In genomic region chr11:111446404-111447152, GRCh38 we compare ENCODE assay signal across 8 cellular contexts.
DNase-seq lines count a peak whose midpoint lies in the region; ATAC-seq and TF ChIP-seq lines count a peak whose summit lies in the region.

No MANE protein-coding gene starts in this region.

- DNase-seq in CD8-positive, alpha-beta T cell: peak; percentile 42 to 82 (median 69)
- peak; percentile 99 for DNase-seq in NCI-H526 treated with DMSO at 0.1 percent for 48 hours (lab: John Stamatoyannopoulos, UW)
- peak; percentile 62 for DNase-seq in activated CD4-positive, alpha-beta T cell treated with anti-CD3 and anti-CD28 coated beads, Interleukin-2, amount 50 U/mL, for 1 hour
- peak; percentile 95 for DNase-seq in dermis blood vessel endothelial cell
- peak; percentile 86 for DNase-seq in lung (ENCODE audit: low spot score)
- DNase-seq in stimulated activated CD8-positive, alpha-beta memory T cell treated with anti-CD3 and anti-CD28 coated beads, Interleukin-15, amount 100 ng/mL, for 4 hours (ENCODE audit: low read depth in 2 of 2): peak; percentile 38 to 59

- CTCF ChIA-PET in CD8-positive, alpha-beta T cell (lab: Charles Lee): interaction anchor here (0.6 to 4.1 kb wide), 20 partner anchors 9 to 1795 kb away, joined by 3 to 89 read pairs (median 4); no protein-coding TSS in a partner anchor

- H3K9me3 Mint-ChIP-seq in CD8-positive, alpha-beta T cell: no peaks in the 10 kb centered on the region

- intact Hi-C loops in CD8-positive, alpha-beta T cell (cut with DNase I, micrococcal nuclease): loop anchor here (1.0 to 5.0 kb wide), 3 partner anchors 10 to 1244 kb away; no protein-coding TSS in a partner anchor

- ATAC-seq in CD8-positive, alpha-beta T cell: peak; percentile 99
- ATAC-seq in GM19452 (IDR thresholded peaks at IDR 0.05; ENCODE audit: unreplicated experiment) (peak; percentile 81), HG03558 (IDR thresholded peaks at IDR 0.05; ENCODE audit: extremely low read depth, unreplicated experiment) (peak; percentile 71), lung (ENCODE audit: insufficient read depth, low FRiP score) (peak; percentile 96)

- no peaks in the 10 kb centered on the region for H3K27me3 Mint-ChIP-seq in CD8-positive, alpha-beta T cell (ENCODE audit: low read depth)

- no peak overlapping the region for H3K4me3 ChIP-seq in CD8-positive, alpha-beta T cell (ENCODE audit: low read depth, low read length)
- H3K4me3 ChIP-seq in lung: no peak overlapping the region

- 34 to 41% methylated on average over 5 of the region's 5 CpGs for WGBS in lung, 2 donors

- no peak overlapping the region for H3K4me3 Mint-ChIP-seq in CD8-positive, alpha-beta T cell

- H3K4me1 Mint-ChIP-seq in CD8-positive, alpha-beta T cell (ENCODE audit: low read depth): peaks cover 12% of the 10 kb centered on the region

- H3K36me3 Mint-ChIP-seq in CD8-positive, alpha-beta T cell: no peaks in the 10 kb centered on the region

- peak; percentile 59 for TF ChIP-seq CTCF in CD8-positive, alpha-beta T cell (IDR thresholded peaks at IDR 0.05)
- peak; percentile 88 for TF ChIP-seq CTCF in lung (IDR thresholded peaks at IDR 0.05; ENCODE audit: control extremely low read depth, extremely low read depth)

- POLR2A ChIA-PET in CD8-positive, alpha-beta T cell (lab: Charles Lee): interaction anchor here (0.6 to 1.1 kb wide), 4 partner anchors 68 to 497 kb away, joined by 3 to 4 read pairs (median 3); partner anchors contain the start of gene POU2AF1

- no peaks in the 10 kb centered on the region for H3K36me3 ChIP-seq in CD8-positive, alpha-beta T cell (ENCODE audit: insufficient read depth, low read length)
- no peaks in the 10 kb centered on the region for H3K36me3 ChIP-seq in lung (ENCODE audit: control insufficient read depth in 2 of 2, insufficient read depth in 2 of 2, low read length in 2 of 2)

- H3K27ac ChIP-seq in CD8-positive, alpha-beta T cell (ENCODE audit: low read depth, low read length): no peak overlapping the region
- H3K27ac ChIP-seq in lung (ENCODE audit: low read depth in 1 of 2, low read length in 1 of 2): no peak overlapping the region

- H3K9me3 ChIP-seq in CD8-positive, alpha-beta T cell (ENCODE audit: low read length): no peaks in the 10 kb centered on the region
- H3K9me3 ChIP-seq in lung (ENCODE audit: control insufficient read depth in 2 of 2, insufficient read depth in 1 of 2, low read length in 1 of 2): no peaks in the 10 kb centered on the region

- peaks cover 13% of the 10 kb centered on the region for H3K4me1 ChIP-seq in CD8-positive, alpha-beta T cell (ENCODE audit: insufficient read depth, low read length)
- H3K4me1 ChIP-seq in lung (ENCODE audit: control insufficient read depth in 2 of 2, insufficient read depth in 2 of 2, low read length in 2 of 2): no peaks in the 10 kb centered on the region

- no peaks in the 10 kb centered on the region for H3K27me3 ChIP-seq in CD8-positive, alpha-beta T cell (ENCODE audit: insufficient read depth, low read length)
- no peaks in the 10 kb centered on the region for H3K27me3 ChIP-seq in lung (ENCODE audit: control insufficient read depth, insufficient read depth)

- H3K27ac Mint-ChIP-seq in CD8-positive, alpha-beta T cell: no peak overlapping the region

Comparison
In these comparisons a context has a peak if more than half of its experiments do, and no peak if none do; other contexts are left out.
1. DNase-seq: peak in every context shown above with its lines; median percentile 99 in NCI-H526 treated with DMSO at 0.1 percent for 48 hours; 95 in dermis blood vessel endothelial cell; 86 in lung; 69 in CD8-positive, alpha-beta T cell; 62 in activated CD4-positive, alpha-beta T cell treated with anti-CD3 and anti-CD28 coated beads, Interleukin-2, amount 50 U/mL, for 1 hour; 48 in stimulated activated CD8-positive, alpha-beta memory T cell treated with anti-CD3 and anti-CD28 coated beads, Interleukin-15, amount 100 ng/mL, for 4 hours.